19 cellular contexts compared by ENCODE assay signal in the genomic region with DNA sequence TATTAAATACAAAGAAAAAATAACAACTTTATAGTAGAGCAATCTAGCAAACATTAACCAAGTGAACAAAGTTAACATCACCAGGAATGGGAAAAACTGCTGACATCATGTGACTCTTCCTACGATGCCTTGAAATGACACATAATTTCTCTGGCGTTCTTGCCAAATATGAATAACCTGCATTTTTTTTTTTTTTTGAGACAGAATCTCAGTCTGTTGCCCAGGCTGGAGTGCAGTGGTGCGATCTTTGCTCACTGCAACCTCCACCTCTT.
DNase-seq lines count a peak whose midpoint lies in the region; ATAC-seq, FAIRE-seq and TF ChIP-seq lines count a peak whose summit lies in the region.
"Had no signal": no experiment of that assay in that cellular context is flagged by ENCODE, and none has a peak within 500 bp of the region (broad histone marks: within the 10 kb centered on the region; RNA-seq: fewer than 3 reads in every experiment).

No MANE protein-coding gene starts in this region.

- H3K9me3 Mint-ChIP-seq in HFFc6, result no peaks in the 10 kb centered on the region
- H3K9me3 Mint-ChIP-seq in CD14-positive monocyte, result no peaks in the 10 kb centered on the region
- H3K9me3 Mint-ChIP-seq: activated naive CD8-positive, alpha-beta T cell treated with anti-CD3 and anti-CD28 coated beads, Interleukin-2, amount 50 U/mL, for 24 hours; activated T-cell treated with anti-CD3 and anti-CD28 coated beads, Interleukin-2, amount 50 U/mL, for 24 hours; T-helper 1 cell treated with Interleukin-12 subunit alpha and Interleukin-12 subunit beta and Interleukin-4 antibody, amounts not matched to agents 30 μg/mL and 1 μg/mL, for 36 hours had no signal

- H3K36me3 ChIP-seq in bronchial epithelial cell (ENCODE audit: control insufficient read depth, insufficient read depth, low read length) (no peaks in the 10 kb centered on the region), thoracic aorta (no peaks in the 10 kb centered on the region)
- H3K36me3 ChIP-seq: right atrium auricular region had no signal

- peak overlapping the region; percentile 64 to 69 for H3K27ac ChIP-seq in thoracic aorta
- H3K27ac ChIP-seq: PC-9, right atrium auricular region had no signal

- H3K27me3 Mint-ChIP-seq in HFFc6 (ENCODE audit: insufficient read depth), result no peaks in the 10 kb centered on the region; the same call in 1 of the 2 replicates
- peaks cover 0 to 2% (median 0%) of the 10 kb centered on the region in 3 donors for H3K27me3 Mint-ChIP-seq in CD14-positive monocyte (ENCODE audit: low read depth in 3 of 3)
- no peaks in the 10 kb centered on the region for H3K27me3 Mint-ChIP-seq in T-helper 17 cell
- H3K27me3 Mint-ChIP-seq: activated naive CD8-positive, alpha-beta T cell treated with anti-CD3 and anti-CD28 coated beads, Interleukin-2, amount 50 U/mL, for 24 hours; activated T-cell treated with anti-CD3 and anti-CD28 coated beads, Interleukin-2, amount 50 U/mL, for 24 hours had no signal

- H3K4me1 Mint-ChIP-seq in HFFc6 (ENCODE audit: low read depth) (peaks cover 9% of the 10 kb centered on the region), CD14-positive monocyte (peaks cover 15% of the 10 kb centered on the region), T-helper 17 cell (peaks cover 8% of the 10 kb centered on the region)

- intact Hi-C loops in CD14-positive monocyte (cut with micrococcal nuclease), result no loop called here

- peak overlapping the region; percentile 86; the same call in 1 of the 2 replicates for H3K27ac Mint-ChIP-seq in HFFc6
- no peak overlapping the region for H3K27ac Mint-ChIP-seq in CD14-positive monocyte
- H3K27ac Mint-ChIP-seq in T-helper 17 cell, result no peak overlapping the region
- H3K27ac Mint-ChIP-seq: activated naive CD8-positive, alpha-beta T cell treated with anti-CD3 and anti-CD28 coated beads, Interleukin-2, amount 50 U/mL, for 24 hours; activated T-cell treated with anti-CD3 and anti-CD28 coated beads, Interleukin-2, amount 50 U/mL, for 24 hours; T-helper 1 cell treated with Interleukin-12 subunit alpha and Interleukin-12 subunit beta and Interleukin-4 antibody, amounts not matched to agents 30 μg/mL and 1 μg/mL, for 36 hours had no signal

- peaks cover under 1% of the 10 kb centered on the region for H3K36me3 Mint-ChIP-seq in HFFc6 (ENCODE audit: low read depth)
- H3K36me3 Mint-ChIP-seq in CD14-positive monocyte, result peaks cover 0 to 3% of the 10 kb centered on the region in 2 donors
- H3K36me3 Mint-ChIP-seq in T-helper 17 cell (ENCODE audit: low read depth), result peaks cover 2% of the 10 kb centered on the region

- H3K4me3 Mint-ChIP-seq in HFFc6, result peak overlapping the region; percentile 45; the same call in 1 of the 2 replicates
- H3K4me3 Mint-ChIP-seq in CD14-positive monocyte, result no peak overlapping the region
- no peak overlapping the region for H3K4me3 Mint-ChIP-seq in T-helper 17 cell
- H3K4me3 Mint-ChIP-seq: activated naive CD8-positive, alpha-beta T cell treated with anti-CD3 and anti-CD28 coated beads, Interleukin-2, amount 50 U/mL, for 24 hours; activated T-cell treated with anti-CD3 and anti-CD28 coated beads, Interleukin-2, amount 50 U/mL, for 24 hours; T-helper 1 cell treated with Interleukin-12 subunit alpha and Interleukin-12 subunit beta and Interleukin-4 antibody, amounts not matched to agents 30 μg/mL and 1 μg/mL, for 36 hours had no signal

- no peaks in the 10 kb centered on the region for H3K9me3 ChIP-seq in thoracic aorta
- H3K9me3 ChIP-seq in T-helper 17 cell (ENCODE audit: control insufficient read depth, low read length, poor library complexity, severe bottlenecking), result no peaks in the 10 kb centered on the region
- H3K9me3 ChIP-seq: right atrium auricular region had no signal

- H3K4me3 ChIP-seq in bronchial epithelial cell (ENCODE audit: low read depth, low read length) (no peak overlapping the region), thoracic aorta (no peak overlapping the region)
- H3K4me3 ChIP-seq: PC-9, right atrium auricular region had no signal

- no peaks in the 10 kb centered on the region for H3K27me3 ChIP-seq in bronchial epithelial cell (ENCODE audit: control insufficient read depth, insufficient read depth, low read length)
- H3K27me3 ChIP-seq in thoracic aorta (replicated peaks; ENCODE audit: insufficient read depth), result no peaks in the 10 kb centered on the region
- H3K27me3 ChIP-seq: right atrium auricular region had no signal

- peak; percentile 54 for DNase-seq in HFFc6
- peak; percentile 70 for DNase-seq in bronchial epithelial cell (ENCODE audit: low read depth)
- peak; percentile 47 for DNase-seq in glomerular visceral epithelial cell (ENCODE audit: extremely low spot score)
- no peak for DNase-seq in thoracic aorta (ENCODE audit: low spot score)
- no peak for DNase-seq in CD14-positive monocyte (ENCODE audit: low spot score)
- no peak for DNase-seq in T-helper 17 cell
- DNase-seq in T-helper 1 cell, result no peak
- DNase-seq: activated CD4-positive, alpha-beta T cell treated with anti-CD3 and anti-CD28 coated beads for 4 hours; activated naive CD8-positive, alpha-beta T cell treated with anti-CD3 and anti-CD28 coated beads, Interleukin-2, amount 50 U/mL, for 24 hours; activated T-cell treated with anti-CD3 and anti-CD28 coated beads, Interleukin-2, amount 50 U/mL, for 24 hours; cortex of kidney; GOT3; islet precursor cell; NCI-H1417 treated with DMSO at 0.1 percent for 48 hours; PC-9; stimulated activated CD4-positive, alpha-beta T cell treated with anti-CD3 and anti-CD28 coated beads, Interleukin-4, amount 100 ng/mL, for 1 hour had no signal

- peaks cover 8 to 31% of the 10 kb centered on the region in 2 donors for H3K4me1 ChIP-seq in thoracic aorta (ENCODE audit: control insufficient read depth in 1 of 2, low read depth in 2 of 2)

- no peak for TF ChIP-seq CTCF in HFFc6 (IDR thresholded peaks at IDR 0.05)
- TF ChIP-seq CTCF in bronchial epithelial cell (IDR thresholded peaks at IDR 0.05; ENCODE audit: insufficient read depth, low read length, severe bottlenecking), result no peak
- TF ChIP-seq CTCF in thoracic aorta (IDR thresholded peaks at IDR 0.05), result no peak
- TF ChIP-seq CTCF in CD14-positive monocyte (IDR thresholded peaks at IDR 0.05), result no peak

- ATAC-seq in thoracic aorta (ENCODE audit: insufficient number of reproducible peaks, low FRiP score, low read depth) (peak; percentile 13), T-helper 17 cell (no peak), GM19463 (IDR thresholded peaks at IDR 0.05; ENCODE audit: unreplicated experiment) (no peak)
- ATAC-seq: activated naive CD8-positive, alpha-beta T cell treated with anti-CD3 and anti-CD28 coated beads, Interleukin-2, amount 50 U/mL, for 24 hours had no signal

- FAIRE-seq in bronchial epithelial cell (lab: Jason Lieb, UNC), result no peak

Comparison
In these comparisons a context has a peak if more than half of its experiments do, and no peak if none do; other contexts are left out.
1. DNase-seq: peak in HFFc6 (single experiment), bronchial epithelial cell (single experiment) and glomerular visceral epithelial cell (single experiment); none in thoracic aorta (single experiment), CD14-positive monocyte (single experiment), T-helper 17 cell (0 of 3) and T-helper 1 cell (0 of 5).